12 cellular contexts compared by ENCODE assay signal in the genomic region with DNA sequence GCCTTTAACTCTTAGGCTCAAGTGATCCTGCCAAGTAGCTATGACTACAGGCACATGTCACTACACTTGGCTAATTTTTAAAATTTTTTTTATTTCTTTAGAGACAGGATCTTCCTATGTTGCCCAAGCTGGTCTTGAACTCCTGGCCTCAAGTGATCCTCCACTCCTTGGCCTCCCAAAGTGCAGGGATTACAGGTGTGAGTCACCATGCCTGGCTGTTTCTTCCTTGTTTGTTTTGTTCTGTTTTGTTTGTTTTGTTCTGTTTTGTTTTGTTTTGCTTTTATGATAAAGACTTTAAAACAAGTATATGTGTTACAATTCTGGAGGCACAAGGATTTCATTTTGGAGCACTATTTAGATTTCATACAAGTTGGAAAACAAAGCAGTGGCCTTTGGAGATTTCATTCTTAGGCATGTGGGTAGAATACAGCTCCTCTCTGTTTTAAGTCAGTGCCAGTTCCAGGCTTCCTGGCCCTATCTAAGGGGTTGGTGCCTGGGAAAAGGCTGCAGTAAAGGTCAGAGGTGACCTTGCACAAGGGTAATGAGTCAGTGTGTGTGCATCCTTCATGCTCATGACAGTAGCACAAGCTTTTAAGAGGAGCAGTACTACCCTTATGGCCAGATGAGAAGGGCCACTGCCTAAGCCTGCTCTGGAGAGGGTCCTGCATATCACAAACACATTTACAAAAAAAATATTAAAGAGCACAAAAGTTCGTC. TPM values are rescaled to one million over a fixed set of nuclear protein-coding genes. Genes with fewer than 3 reads are reported as not detected.
DNase-seq lines count a peak whose midpoint lies in the region; ATAC-seq, FAIRE-seq and TF ChIP-seq lines count a peak whose summit lies in the region.
"Had no signal": no experiment of that assay in that cellular context is flagged by ENCODE, and none has a peak within 500 bp of the region (broad histone marks: within the 10 kb centered on the region; RNA-seq: fewer than 3 reads in every experiment).

No MANE protein-coding gene starts in this region.

- TF ChIP-seq CTCF in K562 (IDR thresholded peaks at IDR 0.05 in 2 of 3, conservative IDR thresholded peaks at IDR 0.05 in 1 of 3; ENCODE audit: insufficient read depth in 2 of 3, low read depth in 1 of 3, low read length in 3 of 3): no peak

- no peak overlapping the region for H3K4me2 ChIP-seq in K562 (ENCODE audit: insufficient read depth, low read length)

- no peak for TF ChIP-seq POLR2A in K562 (conservative IDR thresholded peaks at IDR 0.05)
- no peak for TF ChIP-seq POLR2A in GM12892 (IDR thresholded peaks at IDR 0.05; ENCODE audit: low read depth, low read length)

- no peaks in the 10 kb centered on the region for H3K9me3 ChIP-seq in K562 (replicated peaks; ENCODE audit: control insufficient read depth, insufficient read depth, low read depth, low read length)

- H2AFZ ChIP-seq in K562 (ENCODE audit: low read depth, low read length): 0 out of 2 replicates have a peak overlapping the region, but pooled peaks have one; percentile 16

- no peaks in the 10 kb centered on the region for H3K9me1 ChIP-seq in K562 (ENCODE audit: control insufficient read depth, insufficient read depth, low read length)

- H3K4me1 ChIP-seq in K562 (replicated peaks in 1 of 2; ENCODE audit: control insufficient read depth in 2 of 2, insufficient read depth in 2 of 2, low read length in 2 of 2): peaks cover 0 to 5% of the 10 kb centered on the region in 2 experiments; a peak in 1 of 5 replicates

- ATAC-seq in K562: peak; percentile 52
- ATAC-seq: activated T-cell treated with anti-CD3 and anti-CD28 coated beads, Interleukin-2, amount 50 U/mL, for 4 hours had no signal

- DNase-seq in AG08396 (ENCODE audit: low spot score) (peak; percentile 58), LHCN-M2 (ENCODE audit: low read depth) (peak; percentile 90), K562 (ENCODE audit: extremely low read depth in 1 of 4, low spot score in 3 of 4) (peak in 2 of 4 experiments; percentile 22 to 51), kidney tubule cell (ENCODE audit: low spot score) (peak; percentile 66), activated T-cell treated with anti-CD3 and anti-CD28 coated beads for 4 hours (no peak), GM12892 (ENCODE audit: insufficient read length) (no peak), OCI-M2 (lab: John Stamatoyannopoulos, UW; ENCODE audit: unreplicated experiment) (no peak), NCI-H2227 (lab: John Stamatoyannopoulos, UW; ENCODE audit: unreplicated experiment) (no peak)
- DNase-seq: activated B cell treated with CpG ODN at 0.5 μM for 24 hours; activated T-cell treated with anti-CD3 and anti-CD28 coated beads, Interleukin-2, amount 50 U/mL, for 4 hours; NCI-H1105 treated with DMSO at 0.1 percent for 48 hours had no signal

- in situ Hi-C loops in K562 (cut with MboI): no loop called here

- no peaks in the 10 kb centered on the region for H4K20me1 ChIP-seq in K562 (replicated peaks; ENCODE audit: control insufficient read depth, insufficient read depth, low read length)

- BruUV-seq in K562 (replicated peaks; lab: Mats Ljungman, UMichigan): no TSS peak

- WGBS in K562 (ENCODE audit: insufficient coverage, low coverage, missing lambda C conversion rate): 33% methylated on average over 1 of the region's 1 CpG

- H3K27ac ChIP-seq in K562 (ENCODE audit: extremely low read depth, low read depth, low read length): no peak overlapping the region
- H3K27ac ChIP-seq: SK-N-MC had no signal

- intact Hi-C loops in K562 (cut with micrococcal nuclease): no loop called here

- no peak overlapping the region for H3K9ac ChIP-seq in K562 (ENCODE audit: insufficient read depth in 1 of 2, low read depth in 2 of 2, low read length in 2 of 2)

- TF ChIP-seq EP300 in K562 (IDR thresholded peaks at IDR 0.05; ENCODE audit: low read length): no peak

- CTCF ChIA-PET in K562 (lab: Yijun Ruan, JAX; ENCODE audit: low intra/inter-chr PET ratio): no interaction called here

- no peak for TF ChIP-seq RAD21 in K562 (CRISPR knock-in tag; conservative IDR thresholded peaks at IDR 0.05 in 1 of 2, IDR thresholded peaks at IDR 0.05 in 1 of 2)

- no peaks in the 10 kb centered on the region for H3K79me2 ChIP-seq in K562 (ENCODE audit: control insufficient read depth, insufficient read depth, low read length)

- no peaks in the 10 kb centered on the region for H3K27me3 ChIP-seq in K562 (ENCODE audit: control insufficient read depth in 2 of 2, insufficient read depth in 2 of 2, low read length in 2 of 2)

- POLR2A ChIA-PET in K562 (lab: Yijun Ruan, JAX): no interaction called here

- FAIRE-seq in K562 (lab: Jason Lieb, UNC) (peak; percentile 71), GM12892 (lab: Jason Lieb, UNC) (no peak)

- H3K4me3 ChIP-seq in K562: no peak overlapping the region
- H3K4me3 ChIP-seq: SK-N-MC had no signal

- no peaks in the 10 kb centered on the region for H3K36me3 ChIP-seq in K562 (ENCODE audit: control insufficient read depth, insufficient read depth, low read length)

TF ChIP-seq in K562, 482 proteins besides CTCF, POLR2A, EP300 and RAD21 (continues in another document):
- TF ChIP-seq ATF3 (IDR thresholded peaks at IDR 0.05): peak; percentile 45
- TF ChIP-seq ATF3 (CRISPR knock-in tag; conservative IDR thresholded peaks at IDR 0.05): no peak
- peak; percentile 73 for TF ChIP-seq FOSL1 (tag; conservative IDR thresholded peaks at IDR 0.05)
- TF ChIP-seq SMARCA4 (IDR thresholded peaks at IDR 0.05): 0 out of 2 replicates have a peak, but pooled peaks have one; percentile 22
- 0 out of 2 replicates have a peak, but pooled peaks have one; percentile 16 for TF ChIP-seq TCF3 (CRISPR knock-in tag; IDR thresholded peaks at IDR 0.05)
- no peak for TF ChIP-seq CEBPG (CRISPR knock-in tag; IDR thresholded peaks at IDR 0.05)
- TF ChIP-seq CEBPG (tag; conservative IDR thresholded peaks at IDR 0.05 in 1 of 2, IDR thresholded peaks at IDR 0.05 in 1 of 2): 0 out of 4 replicates have a peak, but pooled peaks of 1 of the 2 experiments have one; percentile 20
- TF ChIP-seq POLR3G (IDR thresholded peaks at IDR 0.05; ENCODE audit: extremely low read depth, insufficient read length, insufficient replicate concordance): no peak

RNA-seq across cellular contexts. Expression of gene FGFBP3, which starts 17.8 kb away (rescaled TPM):
- total RNA-seq in LHCN-M2 (2014; rRNA removed): 0.40 and 0.64 TPM in 2 replicates
- 0.30 TPM for polyA plus RNA-seq in LHCN-M2 (2012)
- 2.4 and 3.3 TPM in 2 replicates for total RNA-seq in K562 (2011; cell fraction: chromatin; rRNA removed; ENCODE audit: low replicate concordance)
- 1.4 and 2.3 TPM in 2 replicates for total RNA-seq in K562 (2011; cell fraction: nucleolus; rRNA removed)
- total RNA-seq in K562 (2011; cell fraction: nucleoplasm; rRNA removed): 3.1 and 3.2 TPM in 2 replicates
- total RNA-seq in K562 (2014; rRNA removed): 1.6 and 2.5 TPM in 2 replicates
- total RNA-seq in K562 (2014; rRNA removed; fragmentation: Illumina TruSeq; extraction: Trizol): 1.3 and 1.7 TPM in 2 replicates
- 1.4 and 1.5 TPM in 2 replicates for total RNA-seq in K562 (2015; rRNA removed; fragmentation: Illumina TruSeq; extraction: Trizol)
- 3.0 TPM in 2 replicates for total RNA-seq in K562 (2021)
- polyA plus RNA-seq in K562 (2011; rRNA removed): 0.84 and 0.91 TPM in 2 replicates
- 0.66 and 1.0 TPM in 2 replicates for polyA plus RNA-seq in K562 (2011; cell fraction: cytosol; rRNA removed)
- polyA plus RNA-seq in K562 (2011; cell fraction: nucleus; rRNA removed): 1.2 and 1.5 TPM in 2 replicates
- 3.5 and 3.7 TPM in 2 replicates for polyA plus RNA-seq in K562 (2012)
- polyA plus RNA-seq in K562 (2014; fragmentation: Illumina TruSeq; extraction: Trizol): 1.8 and 2.0 TPM in 2 replicates
- under 1 TPM; 0.58 to 0.78 TPM for polyA plus RNA-seq in K562 (2014; fragmentation: Nextera tagmentation; extraction: Ambion mirVana)
- polyA plus RNA-seq in K562 (2014; rRNA removed): 2.2 and 2.4 TPM in 2 replicates
- 0.45 and 0.46 TPM in 2 replicates for polyA minus RNA-seq in K562 (2011; rRNA and poly(A)+ RNA removed)
- polyA minus RNA-seq in K562 (2011; cell fraction: cytosol; rRNA and poly(A)+ RNA removed): 0.38 and 0.82 TPM in 2 replicates
- 0.94 and 2.0 TPM in 2 replicates for polyA minus RNA-seq in K562 (2011; cell fraction: nucleus; rRNA and poly(A)+ RNA removed)
- polyA plus RNA-seq in GM12892 (2012; ENCODE audit: missing spikeins): 0.25 TPM

RNA-seq across cellular contexts. Expression of gene BTAF1, which starts 32.1 kb away (rescaled TPM):
- total RNA-seq in LHCN-M2 (2014; rRNA removed) (28.7 TPM in 2 replicates), K562 (2014; rRNA removed) (23.6 and 26.3 TPM in 2 replicates), K562 (2014; rRNA removed; fragmentation: Illumina TruSeq; extraction: Trizol) (38.8 and 43.3 TPM in 2 replicates), K562 (2015; rRNA removed; fragmentation: Illumina TruSeq; extraction: Trizol) (36.6 and 39.3 TPM in 2 replicates), K562 (2021) (28.8 and 30.5 TPM in 2 replicates)
- polyA plus RNA-seq in LHCN-M2 (2012): 4.7 TPM
- total RNA-seq in K562 (2011; cell fraction: chromatin; rRNA removed; ENCODE audit: low replicate concordance): 60.1 and 247 TPM in 2 replicates
- total RNA-seq in K562 (2011; cell fraction: nucleolus; rRNA removed): 31.5 and 53.6 TPM in 2 replicates
- total RNA-seq in K562 (2011; cell fraction: nucleoplasm; rRNA removed): 61.0 and 72.3 TPM in 2 replicates
- polyA plus RNA-seq in K562 (2011; rRNA removed) (70.7 and 86.7 TPM in 2 replicates), K562 (2014; fragmentation: Illumina TruSeq; extraction: Trizol) (24.5 and 26.7 TPM in 2 replicates), K562 (2014; fragmentation: Nextera tagmentation; extraction: Ambion mirVana) (1 to 10 TPM; 6.6 to 9.7 TPM), K562 (2014; rRNA removed) (32.0 and 39.5 TPM in 2 replicates)
- polyA plus RNA-seq in K562 (2011; cell fraction: cytosol; rRNA removed): 6.4 and 18.1 TPM in 2 replicates
- polyA plus RNA-seq in K562 (2011; cell fraction: nucleus; rRNA removed): 204 and 470 TPM in 2 replicates
- polyA plus RNA-seq in K562 (2012): 17.4 and 43.5 TPM in 2 replicates
- polyA minus RNA-seq in K562 (2011; rRNA and poly(A)+ RNA removed): 100.0 and 114 TPM in 2 replicates
- 19.3 and 23.9 TPM in 2 replicates for polyA minus RNA-seq in K562 (2011; cell fraction: cytosol; rRNA and poly(A)+ RNA removed)
- 87.2 and 200 TPM in 2 replicates for polyA minus RNA-seq in K562 (2011; cell fraction: nucleus; rRNA and poly(A)+ RNA removed)
- polyA plus RNA-seq in GM12892 (2012; ENCODE audit: missing spikeins): 67.0 TPM

Comparison
In these comparisons a context has a peak if more than half of its experiments do, and no peak if none do; other contexts are left out.
1. DNase-seq: peak in AG08396 (single experiment), LHCN-M2 (single experiment) and kidney tubule cell (single experiment); none in activated T-cell treated with anti-CD3 and anti-CD28 coated beads for 4 hours (single experiment), GM12892 (single experiment), OCI-M2 (single experiment) and NCI-H2227 (single experiment).